Comparison of ENCODE assay signal across 11 cellular contexts in the genomic region with DNA sequence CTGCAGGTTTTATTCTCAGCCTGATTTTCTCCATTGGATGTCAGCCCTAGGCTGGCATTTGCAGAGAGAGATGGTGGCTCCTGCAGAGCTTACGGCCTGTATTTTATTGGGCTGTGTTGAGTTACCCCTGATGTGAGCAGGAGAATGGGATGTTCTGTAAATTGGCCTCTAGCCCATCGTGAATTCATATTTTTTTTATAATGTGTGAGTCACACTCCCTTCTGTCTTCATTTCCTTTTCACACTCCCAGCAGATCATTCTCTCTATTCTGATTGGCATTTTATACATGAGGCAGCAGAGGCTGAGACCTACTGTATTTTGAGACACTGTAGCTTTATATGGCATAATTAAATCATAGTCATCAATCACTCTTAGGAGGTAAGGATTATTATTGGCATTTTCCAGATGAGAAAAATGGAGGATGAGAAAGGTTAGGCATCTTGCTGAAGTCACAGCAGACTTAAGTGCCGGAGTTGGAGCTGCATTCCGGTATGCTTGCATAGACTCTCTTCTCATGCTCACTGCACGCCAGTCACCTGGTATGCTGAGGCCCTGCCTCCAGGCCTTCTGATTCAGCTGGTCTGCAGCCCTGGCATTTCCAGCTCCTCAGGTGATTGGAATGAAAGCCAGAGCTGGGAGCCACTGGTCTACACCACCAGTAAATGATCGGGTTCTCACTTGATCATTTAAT.
DNase-seq lines count a peak whose midpoint lies in the region; ATAC-seq and TF ChIP-seq lines count a peak whose summit lies in the region.
"Had no signal": no experiment of that assay in that cellular context is flagged by ENCODE, and none has a peak within 500 bp of the region (broad histone marks: within the 10 kb centered on the region; RNA-seq: fewer than 3 reads in every experiment).

No MANE protein-coding gene starts in this region.

- ATAC-seq in left lung (peak; percentile 85), HG02610 (IDR thresholded peaks at IDR 0.05; ENCODE audit: unreplicated experiment) (no peak)

- intact Hi-C loops in MCF 10A (cut with micrococcal nuclease), result loop anchor here (2.0 to 10.0 kb wide), 3 partner anchors 36 to 308 kb away; no protein-coding TSS in a partner anchor
- intact Hi-C loops in left lung (cut with DNase I), result no loop called here

- no peaks in the 10 kb centered on the region for H3K27me3 Mint-ChIP-seq in MCF 10A (ENCODE audit: insufficient read depth, unreplicated experiment)

- peak overlapping the region; percentile 27; the same call in 1 of the 2 replicates for H3K27ac ChIP-seq in ACC112 (ENCODE audit: low read depth, low read length)
- H3K27ac ChIP-seq in left lung, result no peak overlapping the region

- CTCF ChIA-PET in MCF 10A (lab: Yijun Ruan, JAX), result interaction anchor here (0.6 to 1.3 kb wide), 2 partner anchors 281 to 578 kb away, joined by 3 read pairs; no protein-coding TSS in a partner anchor

- H3K9me3 Mint-ChIP-seq in MCF 10A (ENCODE audit: unreplicated experiment), result no peaks in the 10 kb centered on the region

- H3K27me3 ChIP-seq in ACC112 (ENCODE audit: insufficient read depth, low read length) (no peaks in the 10 kb centered on the region), left lung (no peaks in the 10 kb centered on the region)
- H3K27me3 ChIP-seq: gastrocnemius medialis had no signal

- DNase-seq in HT1080 (ENCODE audit: low read depth) (peak; percentile 95), MCF 10A (ENCODE audit: unreplicated experiment) (peak; percentile 80), left lung (peak in 1 of 2 donors; percentile 63), RPMI8226 (no peak)
- no peak for DNase-seq in activated naive CD4-positive, alpha-beta T cell treated with Interleukin-2 at 50 U/mL for 16 hours
- DNase-seq in activated CD4-positive, alpha-beta T cell treated with anti-CD3 and anti-CD28 coated beads, Interleukin-2, amount 50 U/mL, for 1 hour, result no peak
- DNase-seq: DND-41; gastrocnemius medialis; stimulated activated CD4-positive, alpha-beta T cell treated with anti-CD3 and anti-CD28 coated beads, Interleukin-1b, Interleukin-23, amount 100 ng/mL, for 48 hours had no signal

- no peaks in the 10 kb centered on the region for H3K9me3 ChIP-seq in left lung
- H3K9me3 ChIP-seq: gastrocnemius medialis had no signal

- H3K4me1 ChIP-seq in ACC112 (ENCODE audit: control insufficient read depth, insufficient read depth, low read length, unreplicated experiment) (peaks cover 26% of the 10 kb centered on the region), left lung (peaks cover 0 to 12% of the 10 kb centered on the region in 2 donors)

- H3K36me3 Mint-ChIP-seq in MCF 10A (ENCODE audit: insufficient read depth, unreplicated experiment), result no peaks in the 10 kb centered on the region

- no peak for TF ChIP-seq CTCF in MCF 10A (IDR thresholded peaks at IDR 0.05; ENCODE audit: unreplicated experiment)
- no peak for TF ChIP-seq CTCF in left lung (IDR thresholded peaks at IDR 0.05)

- no peak overlapping the region for H2AFZ ChIP-seq in ACC112 (ENCODE audit: low read length, unreplicated experiment)

- peaks cover 25% of the 10 kb centered on the region for H3K4me1 Mint-ChIP-seq in MCF 10A (ENCODE audit: insufficient read depth, unreplicated experiment)

- peak overlapping the region; percentile 79 for H3K27ac Mint-ChIP-seq in MCF 10A (ENCODE audit: low read depth, unreplicated experiment)

- H3K4me3 ChIP-seq in ACC112 (ENCODE audit: low read depth, low read length) (no peak overlapping the region), left lung (no peak overlapping the region)
- H3K4me3 ChIP-seq: gastrocnemius medialis had no signal

- BruUV-seq in MCF 10A (replicated peaks; lab: Mats Ljungman, UMichigan), result no TSS peak

- POLR2A ChIA-PET in MCF 10A (lab: Yijun Ruan, JAX), result interaction anchor here (0.6 to 8.9 kb wide), 20 partner anchors 9 to 564 kb away, joined by 3 to 171 read pairs (median 4); partner anchors contain the start of gene NARS1

- H3K36me3 ChIP-seq in ACC112 (ENCODE audit: insufficient read depth, low read length) (no peaks in the 10 kb centered on the region), left lung (no peaks in the 10 kb centered on the region)
- H3K36me3 ChIP-seq: gastrocnemius medialis had no signal

- no peaks in the 10 kb centered on the region for H3K79me2 ChIP-seq in ACC112 (ENCODE audit: control insufficient read depth, insufficient read depth, low read length, unreplicated experiment)

- peak overlapping the region; percentile 39 for H3K4me3 Mint-ChIP-seq in MCF 10A (ENCODE audit: unreplicated experiment)

Comparison
In these comparisons a context has a peak if more than half of its experiments do, and no peak if none do; other contexts are left out.
1. DNase-seq: peak in HT1080 (single experiment) and MCF 10A (single experiment); none in activated naive CD4-positive, alpha-beta T cell treated with Interleukin-2 at 50 U/mL for 16 hours (single experiment), activated CD4-positive, alpha-beta T cell treated with anti-CD3 and anti-CD28 coated beads, Interleukin-2, amount 50 U/mL, for 1 hour (single experiment) and RPMI8226 (single experiment).